21 cellular contexts compared by ENCODE assay signal in the genomic region with DNA sequence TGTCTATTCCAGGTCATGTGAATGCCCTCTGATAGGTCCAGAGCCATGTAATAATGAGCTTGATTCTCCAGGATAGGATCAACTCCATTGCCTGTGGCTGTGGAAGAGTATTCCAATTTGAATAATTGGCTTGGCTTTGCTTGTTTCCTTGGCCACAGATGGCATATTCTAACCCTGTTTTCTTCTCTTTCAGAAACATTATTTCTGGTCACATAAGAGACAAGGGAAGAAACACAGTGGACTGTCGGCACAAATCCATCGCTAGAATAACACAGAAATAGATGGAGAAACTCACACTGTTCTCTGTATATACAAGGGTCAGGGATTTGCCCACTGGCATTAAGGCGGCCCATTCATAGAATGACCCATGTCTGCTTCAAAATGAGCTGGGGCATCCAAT.
"Had no signal": no experiment of that assay in that cellular context is flagged by ENCODE, and none has a peak within 500 bp of the region (broad histone marks: within the 10 kb centered on the region; RNA-seq: fewer than 3 reads in every experiment).

No MANE protein-coding gene starts in this region.

- H3K4me1 Mint-ChIP-seq: activated T-helper 17 cell treated with anti-CD3 and anti-CD28 coated beads, Interleukin-2, amount 50 U/mL, for 72 hours had no signal

- H3K36me3 Mint-ChIP-seq: activated naive CD8-positive, alpha-beta T cell; natural killer cell had no signal

- H3K27ac ChIP-seq: adrenal gland, breast epithelium, lower lobe of right lung, thyroid gland, upper lobe of right lung, VCaP had no signal

- H3K27me3 Mint-ChIP-seq: activated CD4-positive, alpha-beta T cell treated with anti-CD3 and anti-CD28 coated beads, Interleukin-2, amount 10 ng/mL, durations not matched to agents 7 days and 5 days; activated naive CD8-positive, alpha-beta T cell; activated T-helper 17 cell treated with anti-CD3 and anti-CD28 coated beads, Interleukin-2, amount 50 U/mL, for 72 hours had no signal

- H3K9me3 Mint-ChIP-seq: activated CD4-positive, alpha-beta T cell treated with anti-CD3 and anti-CD28 coated beads, Interleukin-2, amount 10 ng/mL, durations not matched to agents 7 days and 5 days; activated T-helper 17 cell treated with anti-CD3 and anti-CD28 coated beads, Interleukin-2, amount 50 U/mL, for 72 hours; natural killer cell had no signal

- ATAC-seq: activated CD8-positive, alpha-beta T cell treated with anti-CD3 and anti-CD28 coated beads, Interleukin-2, amount 10 ng/mL, durations not matched to agents 7 days and 5 days; activated T-helper 17 cell treated with anti-CD3 and anti-CD28 coated beads, Interleukin-2, amount 50 U/mL, for 72 hours; heart right ventricle; lower lobe of right lung; natural killer cell; upper lobe of right lung had no signal

- H3K27me3 ChIP-seq: adrenal gland, breast epithelium, heart right ventricle, spleen, thyroid gland, upper lobe of right lung had no signal

- H3K27ac Mint-ChIP-seq: activated CD4-positive, alpha-beta T cell treated with anti-CD3 and anti-CD28 coated beads, Interleukin-2, amount 10 ng/mL, durations not matched to agents 7 days and 5 days; activated CD8-positive, alpha-beta T cell treated with anti-CD3 and anti-CD28 coated beads, Interleukin-2, amount 10 ng/mL, durations not matched to agents 7 days and 5 days; activated naive CD8-positive, alpha-beta T cell; activated T-helper 17 cell treated with anti-CD3 and anti-CD28 coated beads, Interleukin-2, amount 50 U/mL, for 72 hours; natural killer cell; progenitor cell of endocrine pancreas had no signal

- FAIRE-seq: astrocyte, keratinocyte had no signal

- H3K4me1 ChIP-seq: breast epithelium had no signal

- H3K4me3 Mint-ChIP-seq: activated CD4-positive, alpha-beta T cell treated with anti-CD3 and anti-CD28 coated beads, Interleukin-2, amount 10 ng/mL, durations not matched to agents 7 days and 5 days; activated CD8-positive, alpha-beta T cell treated with anti-CD3 and anti-CD28 coated beads, Interleukin-2, amount 10 ng/mL, durations not matched to agents 7 days and 5 days; activated naive CD8-positive, alpha-beta T cell; activated T-helper 17 cell treated with anti-CD3 and anti-CD28 coated beads, Interleukin-2, amount 50 U/mL, for 72 hours; natural killer cell had no signal

- H3K4me3 ChIP-seq: adrenal gland, breast epithelium, heart right ventricle, lower lobe of right lung, spleen, thyroid gland, upper lobe of right lung had no signal

- H3K36me3 ChIP-seq: breast epithelium had no signal

- DNase-seq: activated CD4-positive, alpha-beta T cell treated with anti-CD3 and anti-CD28 coated beads, Interleukin-2, amount 10 ng/mL, durations not matched to agents 7 days and 5 days; activated CD4-positive, CD25-positive, alpha-beta regulatory T cell treated with anti-CD3 and anti-CD28 coated beads, Interleukin-2, amount 50 U/mL, for 72 hours; activated CD8-positive, alpha-beta T cell treated with anti-CD3 and anti-CD28 coated beads, Interleukin-2, amount 10 ng/mL, durations not matched to agents 7 days and 5 days; activated T-cell treated with anti-CD3 and anti-CD28 coated beads, Interleukin-2, amount 50 U/mL, for 1 hour; adrenal gland; effector CD4-positive, alpha-beta T cell; heart right ventricle; lower lobe of right lung; natural killer cell; spleen; stimulated activated CD4-positive, alpha-beta T cell treated with anti-CD3 and anti-CD28 coated beads, Interleukin-4, amount 100 ng/mL, for 24 hours; stimulated activated naive CD4-positive, alpha-beta T cell treated with Interleukin-2 at 50 U/mL for 16 hours; thyroid gland; upper lobe of right lung had no signal
